ENCODE assay signal across 28 cellular contexts in the genomic region with DNA sequence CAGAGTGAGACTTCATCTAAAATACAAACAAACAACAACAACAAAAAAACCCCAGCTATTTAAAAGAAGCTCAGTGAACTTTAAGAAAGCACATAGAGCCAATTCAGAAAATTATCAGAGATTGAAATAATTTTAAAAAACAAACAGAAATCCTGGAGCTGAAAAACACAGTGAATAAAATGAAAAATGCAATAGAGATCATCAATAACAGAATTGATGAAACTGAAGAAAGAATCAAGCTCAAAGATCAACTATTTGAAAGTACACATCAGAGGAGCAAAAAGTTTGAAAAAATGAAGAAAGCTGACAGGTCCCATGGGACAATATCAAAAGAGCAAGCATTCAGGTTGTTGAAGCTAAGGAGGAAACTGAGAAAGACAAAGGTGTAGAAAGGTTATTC.
"Had no signal": no experiment of that assay in that cellular context is flagged by ENCODE, and none has a peak within 500 bp of the region (broad histone marks: within the 10 kb centered on the region; RNA-seq: fewer than 3 reads in every experiment).

No MANE protein-coding gene starts in this region.

- H3K27ac Mint-ChIP-seq: dendritic cell treated with granulocyte-macrophage colony-stimulating factor and Interleukin-4, amounts not matched to agents 40 ng/mL and 50 ng/mL, for 4 days; effector memory CD8-positive, alpha-beta T cell; endodermal cell had no signal

- H3K4me1 ChIP-seq: colonic mucosa, esophagus muscularis mucosa, esophagus squamous epithelium, foreskin keratinocyte, gastrocnemius medialis, gastroesophageal sphincter, heart left ventricle, heart right ventricle had no signal

- H3K4me1 Mint-ChIP-seq: endodermal cell had no signal

- H3K4me3 ChIP-seq: colonic mucosa, coronary artery, dorsolateral prefrontal cortex, esophagus muscularis mucosa, esophagus squamous epithelium, gastrocnemius medialis, gastroesophageal sphincter, heart left ventricle, heart right ventricle had no signal

- H3K4me3 Mint-ChIP-seq: dendritic cell treated with granulocyte-macrophage colony-stimulating factor and Interleukin-4, amounts not matched to agents 40 ng/mL and 50 ng/mL, for 4 days; effector memory CD8-positive, alpha-beta T cell; endodermal cell had no signal

- H3K27me3 ChIP-seq: colonic mucosa, dorsolateral prefrontal cortex, esophagus muscularis mucosa, gastrocnemius medialis, gastroesophageal sphincter, heart left ventricle, heart right ventricle had no signal

- FAIRE-seq: colon, endometrium, endothelial cell of umbilical vein, frontal cortex had no signal

- H3K27ac ChIP-seq: colonic mucosa, coronary artery, dorsolateral prefrontal cortex, epithelial cell of prostate, esophagus muscularis mucosa, esophagus squamous epithelium, foreskin keratinocyte, gastrocnemius medialis, gastroesophageal sphincter, heart left ventricle, heart right ventricle had no signal

- DNase-seq: colonic mucosa; cortex of kidney; dermis blood vessel endothelial cell; dorsolateral prefrontal cortex; effector CD4-positive, alpha-beta T cell; effector CD8-positive, alpha-beta T cell; effector memory CD4-positive, alpha-beta T cell; effector memory CD8-positive, alpha-beta T cell; endodermal cell; erythroblast; esophagus squamous epithelium; foreskin keratinocyte; foreskin melanocyte; gastrocnemius medialis; glutamatergic neuron; head of caudate nucleus; heart left ventricle; heart right ventricle had no signal

- H3K36me3 ChIP-seq: colonic mucosa, esophagus muscularis mucosa, esophagus squamous epithelium, gastrocnemius medialis, gastroesophageal sphincter, heart left ventricle, heart right ventricle had no signal

- ATAC-seq: effector memory CD8-positive, alpha-beta T cell; esophagus mucosa; foreskin keratinocyte; gastrocnemius medialis; gastroesophageal sphincter; heart left ventricle; heart right ventricle had no signal

- H3K9me3 ChIP-seq: colonic mucosa had no signal

- H3K27me3 Mint-ChIP-seq: effector memory CD8-positive, alpha-beta T cell had no signal
